1 cellular context compared by ENCODE assay signal in the genomic region with DNA sequence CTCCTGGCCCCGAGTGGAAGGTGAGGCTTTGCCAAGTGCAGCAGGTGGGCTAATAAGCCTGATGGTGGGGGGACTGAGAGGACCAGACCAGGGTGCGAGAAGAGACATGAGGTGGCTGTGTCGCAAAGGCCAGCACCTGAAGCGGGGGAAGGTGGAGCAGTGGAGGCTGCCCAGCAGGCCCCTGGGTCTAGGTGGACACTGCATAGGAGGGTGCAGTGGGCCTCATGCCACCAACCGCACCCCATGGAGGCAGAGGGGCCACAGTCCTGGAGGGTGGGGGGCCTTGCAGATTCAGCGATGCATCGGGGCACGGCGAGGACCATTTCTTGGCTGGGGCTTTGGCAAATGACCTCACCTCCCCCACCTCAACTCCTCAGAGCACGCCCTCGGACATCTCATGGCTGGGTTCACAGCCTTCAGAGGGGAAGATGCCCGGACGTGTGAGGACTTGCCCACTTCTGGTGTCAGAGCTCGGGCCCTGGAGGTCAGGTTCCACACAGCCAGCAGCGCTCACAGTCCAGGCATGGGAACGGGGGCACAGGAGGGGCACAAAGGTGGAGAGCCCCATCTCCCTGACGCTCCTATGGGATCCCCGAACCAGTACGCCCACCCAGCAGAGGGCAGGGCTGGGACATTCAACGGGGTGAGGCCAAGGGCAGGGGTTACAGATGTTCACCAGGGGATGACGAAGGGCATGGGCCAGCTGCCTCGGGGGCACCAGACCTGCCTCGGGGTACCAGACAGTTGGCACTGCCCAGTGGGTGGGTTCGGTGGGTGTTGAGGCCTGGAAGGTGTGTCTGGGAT.
TF ChIP-seq lines count a peak whose summit lies in the region.

No MANE protein-coding gene starts in this region.

TF ChIP-seq in IMR-90, 13 proteins besides CTCF, POLR2A, EP300 and RAD21:
- TF ChIP-seq BHLHE40 (IDR thresholded peaks at IDR 0.05; ENCODE audit: low read depth, low read length): no peak
- TF ChIP-seq, protein P1, sequence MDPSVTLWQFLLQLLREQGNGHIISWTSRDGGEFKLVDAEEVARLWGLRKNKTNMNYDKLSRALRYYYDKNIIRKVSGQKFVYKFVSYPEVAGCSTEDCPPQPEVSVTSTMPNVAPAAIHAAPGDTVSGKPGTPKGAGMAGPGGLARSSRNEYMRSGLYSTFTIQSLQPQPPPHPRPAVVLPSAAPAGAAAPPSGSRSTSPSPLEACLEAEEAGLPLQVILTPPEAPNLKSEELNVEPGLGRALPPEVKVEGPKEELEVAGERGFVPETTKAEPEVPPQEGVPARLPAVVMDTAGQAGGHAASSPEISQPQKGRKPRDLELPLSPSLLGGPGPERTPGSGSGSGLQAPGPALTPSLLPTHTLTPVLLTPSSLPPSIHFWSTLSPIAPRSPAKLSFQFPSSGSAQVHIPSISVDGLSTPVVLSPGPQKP (IDR thresholded peaks at IDR 0.05; ENCODE audit: borderline replicate concordance, low read depth, low read length): no peak
- TF ChIP-seq MAZ (IDR thresholded peaks at IDR 0.05; ENCODE audit: borderline replicate concordance, low read depth, low read length): no peak
- TF ChIP-seq CEBPB (IDR thresholded peaks at IDR 0.05; ENCODE audit: low read depth, low read length): no peak
- TF ChIP-seq FOS (IDR thresholded peaks at IDR 0.05; ENCODE audit: low read depth, low read length): no peak
- TF ChIP-seq CHD1 (IDR thresholded peaks at IDR 0.05; ENCODE audit: low read depth, low read length): no peak
- no peak for TF ChIP-seq NFE2L2 (IDR thresholded peaks at IDR 0.05; ENCODE audit: low read depth, low read length)
- no peak for TF ChIP-seq MAFK (IDR thresholded peaks at IDR 0.05; ENCODE audit: low read depth, low read length)
- TF ChIP-seq, protein P2, sequence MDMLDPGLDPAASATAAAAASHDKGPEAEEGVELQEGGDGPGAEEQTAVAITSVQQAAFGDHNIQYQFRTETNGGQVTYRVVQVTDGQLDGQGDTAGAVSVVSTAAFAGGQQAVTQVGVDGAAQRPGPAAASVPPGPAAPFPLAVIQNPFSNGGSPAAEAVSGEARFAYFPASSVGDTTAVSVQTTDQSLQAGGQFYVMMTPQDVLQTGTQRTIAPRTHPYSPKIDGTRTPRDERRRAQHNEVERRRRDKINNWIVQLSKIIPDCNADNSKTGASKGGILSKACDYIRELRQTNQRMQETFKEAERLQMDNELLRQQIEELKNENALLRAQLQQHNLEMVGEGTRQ (IDR thresholded peaks at IDR 0.05; ENCODE audit: low read depth, low read length): no peak
- no peak for TF ChIP-seq MXI1 (IDR thresholded peaks at IDR 0.05; ENCODE audit: borderline replicate concordance, low read depth, low read length)
- no peak for TF ChIP-seq RCOR1 (IDR thresholded peaks at IDR 0.05; ENCODE audit: insufficient replicate concordance, low read length)
- no peak for TF ChIP-seq SMC3 (IDR thresholded peaks at IDR 0.05; ENCODE audit: low read depth, low read length)
- no peak for TF ChIP-seq RFX5 (IDR thresholded peaks at IDR 0.05; ENCODE audit: low read depth, low read length)
